8 cellular contexts compared by ENCODE assay signal in genomic region chr4:163755013-163755412, GRCh38.
A peak's percentile ranks its signal among the peaks of the same experiment; 100 is the strongest.
DNase-seq lines count a peak whose midpoint lies in the region; ATAC-seq lines count a peak whose summit lies in the region.

No MANE protein-coding gene starts in this region.

- no peak overlapping the region for H2BK5ac ChIP-seq in mesendoderm (ENCODE audit: low read length)

- H3K4ac ChIP-seq in mesendoderm (ENCODE audit: low read depth, low read length) = no peak overlapping the region

- no peak overlapping the region for H3K23ac ChIP-seq in mesendoderm (ENCODE audit: low read length)

- no peak overlapping the region for H2BK120ac ChIP-seq in mesendoderm (ENCODE audit: low read depth, low read length)

- no peak overlapping the region for H3K4me2 ChIP-seq in mesendoderm (ENCODE audit: low read length)

- H3K36me3 ChIP-seq in mesendoderm (ENCODE audit: control insufficient read depth, insufficient read depth, low read length) = no peaks in the 10 kb centered on the region

- H2BK15ac ChIP-seq in mesendoderm (replicated peaks; ENCODE audit: low read depth) = no peak overlapping the region

- no CpG with 5 or more reads among the region's 3 CpGs for WGBS in mesendoderm (ENCODE audit: extremely low coverage, insufficient coverage, low lambda C conversion rate)

- no peak overlapping the region for H3K27ac ChIP-seq in mesendoderm (ENCODE audit: low read depth, low read length)

- no peaks in the 10 kb centered on the region for H3K79me1 ChIP-seq in mesendoderm (ENCODE audit: low read length)

- no peak overlapping the region for H3K18ac ChIP-seq in mesendoderm (ENCODE audit: low read length)

- no peaks in the 10 kb centered on the region for H3K27me3 ChIP-seq in mesendoderm (ENCODE audit: insufficient read depth, low read length, poor library complexity)

- H3K79me2 ChIP-seq in mesendoderm (ENCODE audit: control insufficient read depth, insufficient read depth, low read length) = no peaks in the 10 kb centered on the region

- H2AK5ac ChIP-seq in mesendoderm (ENCODE audit: low read length) = no peak overlapping the region

- no peak overlapping the region for H3K4me3 ChIP-seq in mesendoderm (ENCODE audit: low read length)

- no peak overlapping the region for H4K5ac ChIP-seq in mesendoderm (ENCODE audit: low read length)

- DNase-seq in A172 (ENCODE audit: low spot score) = peak; percentile 44
- DNase-seq in RPMI7951 (ENCODE audit: low read depth) = peak; percentile 4
- DNase-seq in mesendoderm = peak; percentile 14
- no peak for DNase-seq in amygdala (lab: John Stamatoyannopoulos, UW)
- no peak for DNase-seq in anterior cingulate cortex (lab: John Stamatoyannopoulos, UW)
- no peak for DNase-seq in NCI-H524 treated with DMSO at 0.1 percent for 48 hours (lab: John Stamatoyannopoulos, UW)

- H3K9ac ChIP-seq in mesendoderm (ENCODE audit: low read length) = no peak overlapping the region

- no peaks in the 10 kb centered on the region for H3K4me1 ChIP-seq in mesendoderm (ENCODE audit: control insufficient read depth, low read depth, low read length)

- peak; percentile 54 for ATAC-seq in GM18873 (IDR thresholded peaks at IDR 0.05; ENCODE audit: low FRiP score, unreplicated experiment)
- ATAC-seq in HG03066 (IDR thresholded peaks at IDR 0.05; ENCODE audit: low read depth, unreplicated experiment) = peak; percentile 65

- no peak overlapping the region for H3K56ac ChIP-seq in mesendoderm (ENCODE audit: low read length)

- H4K8ac ChIP-seq in mesendoderm (ENCODE audit: low read depth, low read length) = no peak overlapping the region

Comparison
In these comparisons a context has a peak if more than half of its experiments do, and no peak if none do; other contexts are left out.
1. DNase-seq: peak in A172 (single experiment), RPMI7951 (single experiment) and mesendoderm (single experiment); none in amygdala (0 of 56), anterior cingulate cortex (0 of 58) and NCI-H524 treated with DMSO at 0.1 percent for 48 hours (single experiment).